In the genomic region with DNA sequence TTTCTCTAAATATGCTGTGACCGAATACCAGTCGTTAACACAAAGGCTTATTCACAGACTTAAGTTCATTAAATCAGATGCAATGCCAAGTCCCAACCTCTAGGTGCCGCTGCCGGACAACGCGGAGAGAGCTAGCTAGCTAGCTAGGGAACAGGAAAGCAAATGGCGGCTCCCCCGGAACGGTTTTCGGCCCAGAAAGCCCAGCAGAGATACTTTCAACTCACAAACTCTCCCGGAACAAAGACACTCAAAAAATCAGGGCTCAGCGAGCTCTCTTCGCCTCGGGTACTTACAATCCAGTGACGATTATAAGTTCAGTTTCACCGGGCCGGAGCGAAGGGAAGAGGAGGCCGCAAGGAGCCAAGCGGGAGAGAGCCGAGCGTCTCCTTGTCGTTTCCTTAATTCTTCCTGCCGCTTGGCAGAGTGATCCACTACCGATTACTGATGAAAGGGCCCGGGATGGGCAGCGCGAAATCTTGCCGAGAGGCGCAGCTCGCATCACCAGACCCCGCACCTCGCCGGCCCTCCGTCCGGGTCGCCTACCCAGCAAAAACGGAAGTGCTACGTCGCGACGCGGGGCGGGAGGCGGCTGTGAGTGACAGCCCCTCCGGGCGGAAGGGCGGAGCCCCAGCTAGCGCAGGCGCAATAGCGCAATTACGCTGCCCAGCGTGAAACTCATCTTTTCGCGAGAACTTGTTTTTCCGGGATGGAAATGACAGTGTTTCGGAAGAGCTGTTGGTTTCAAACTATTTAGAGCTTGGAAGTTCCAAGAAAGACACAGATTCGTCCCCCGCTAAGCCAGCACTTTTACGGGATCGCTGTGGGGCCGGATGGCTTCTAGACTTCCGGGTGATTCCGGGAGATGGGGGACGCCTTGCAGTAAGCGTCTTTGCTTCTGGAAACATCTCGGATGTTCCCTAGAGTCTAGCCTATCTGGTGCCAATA, we compare ENCODE assay signal across 8 cellular contexts.
DNase-seq lines count a peak whose midpoint lies in the region; ATAC-seq and TF ChIP-seq lines count a peak whose summit lies in the region.

TAF7 (minus strand) TSS at position 560 of the 945 bp plus-strand sequence. CDS start 740 bp downstream, outside the sequence.

- peak within 1 kb of the TSS; percentile 87 for H3K4me3 ChIP-seq in retinal pigment epithelial cell (ENCODE audit: low read length)

- peak; percentile 86 for ATAC-seq in GM18508 (IDR thresholded peaks at IDR 0.05; ENCODE audit: insufficient read depth, unreplicated experiment)
- ATAC-seq in HG03025 (IDR thresholded peaks at IDR 0.05; ENCODE audit: low FRiP score, unreplicated experiment), result peak; percentile 98

- peak; percentile 94 for TF ChIP-seq CTCF in 22Rv1 (IDR thresholded peaks at IDR 0.05)
- peak; percentile 93 for TF ChIP-seq CTCF in retinal pigment epithelial cell (conservative IDR thresholded peaks at IDR 0.05; ENCODE audit: low read depth, low read length)

- DNase-seq in NCI-H2081 (lab: John Stamatoyannopoulos, UW) (peak; percentile 85 to 86), T1000 (lab: John Stamatoyannopoulos, UW) (peak; percentile 89), astrocyte of the hippocampus (ENCODE audit: low read depth, low spot score) (peak; percentile 98), hypothalamus (lab: John Stamatoyannopoulos, UW) (peak; percentile 43 to 93 (median 78)), retinal pigment epithelial cell (ENCODE audit: low read depth) (peak; percentile 75)

- H3K27ac ChIP-seq in 22Rv1, result peak within 1 kb of the TSS; percentile 90

Comparison
In these comparisons a context has a peak if more than half of its experiments do, and no peak if none do; other contexts are left out.
1. Peak in every context shown above with its lines: DNase-seq, ATAC-seq, H3K4me3 ChIP-seq and H3K27ac ChIP-seq.